In genomic region chr6:107746461-107747030, GRCh38 we compare ENCODE assay signal across 34 cellular contexts.
"Had no signal": no experiment of that assay in that cellular context is flagged by ENCODE, and none has a peak within 500 bp of the region (broad histone marks: within the 10 kb centered on the region; RNA-seq: fewer than 3 reads in every experiment).

No MANE protein-coding gene starts in this region.

- H3K9me3 ChIP-seq: ascending aorta, breast epithelium, esophagus squamous epithelium, gastroesophageal sphincter, heart right ventricle had no signal

- H3K36me3 ChIP-seq: ascending aorta, breast epithelium, cardiac muscle cell, esophagus squamous epithelium, gastroesophageal sphincter, heart right ventricle, WERI-Rb-1 had no signal

- H3K4me1 ChIP-seq: ascending aorta, breast epithelium, esophagus squamous epithelium, gastroesophageal sphincter, heart right ventricle had no signal

- H3K27me3 Mint-ChIP-seq: activated B cell treated with CpG ODN at 0.5 μM for 24 hours; activated CD8-positive, alpha-beta T cell treated with anti-CD3 and anti-CD28 coated beads for 36 hours; activated naive CD8-positive, alpha-beta T cell treated with anti-CD3 and anti-CD28 coated beads, Interleukin-2, amount 10 ng/mL, durations not matched to agents 7 days and 5 days; activated T-helper 17 cell treated with anti-CD3 and anti-CD28 coated beads, Interleukin-2, amount 50 U/mL, for 72 hours; dendritic cell treated with granulocyte-macrophage colony-stimulating factor and Interleukin-4, amounts not matched to agents 40 ng/mL and 50 ng/mL, for 4 days; effector memory CD8-positive, alpha-beta T cell; T-helper 17 cell had no signal

- ATAC-seq: activated CD4-positive, CD25-positive, alpha-beta regulatory T cell treated with anti-CD3 and anti-CD28 coated beads, Interleukin-2, amount 50 U/mL, for 24 hours; activated CD8-positive, alpha-beta T cell treated with anti-CD3 and anti-CD28 coated beads for 36 hours; activated naive CD4-positive, alpha-beta T cell treated with anti-CD3 and anti-CD28 coated beads, Interleukin-2, amount 50 U/mL, for 72 hours; activated T-cell treated with anti-CD3 and anti-CD28 coated beads, Interleukin-2, amount 50 U/mL, for 4 hours; activated T-helper 17 cell treated with anti-CD3 and anti-CD28 coated beads, Interleukin-2, amount 50 U/mL, for 72 hours; effector memory CD8-positive, alpha-beta T cell; gastroesophageal sphincter; heart right ventricle; T-helper 17 cell had no signal

- DNase-seq: activated B cell treated with CpG ODN at 0.5 μM for 24 hours; activated CD4-positive, alpha-beta T cell treated with anti-CD3 and anti-CD28 coated beads for 48 hours; activated CD4-positive, alpha-beta T cell treated with anti-CD3 and anti-CD28 coated beads, Interleukin-2, amount 50 U/mL, for 1 hour; activated CD4-positive, alpha-beta T cell treated with anti-CD3 and anti-CD28 coated beads, Interleukin-2, amount 50 U/mL, for 48 hours; activated CD8-positive, alpha-beta memory T cell treated with anti-CD3 and anti-CD28 coated beads for 24 hours; activated CD8-positive, alpha-beta T cell treated with anti-CD3 and anti-CD28 coated beads for 36 hours; activated effector memory CD4-positive, alpha-beta T cell treated with Interleukin-2 at 50 U/mL for 16 hours; activated gamma-delta T cell treated with Interleukin-2 at 50 U/mL for 16 hours; activated naive CD4-positive, alpha-beta T cell treated with Interleukin-2 at 50 U/mL for 16 hours; activated naive CD8-positive, alpha-beta T cell treated with anti-CD3 and anti-CD28 coated beads, Interleukin-2, amount 10 ng/mL, durations not matched to agents 7 days and 5 days; activated T-cell treated with anti-CD3 and anti-CD28 coated beads, Interleukin-2, amount 50 U/mL, for 4 hours; central memory CD4-positive, alpha-beta T cell; cerebellar nuclear complex; dorsolateral prefrontal cortex; effector memory CD8-positive, alpha-beta T cell; erythroblast; esophagus squamous epithelium; foreskin melanocyte; heart right ventricle; T-helper 1 cell; T-helper 17 cell; T1000; WERI-Rb-1 had no signal

- H3K36me3 Mint-ChIP-seq: brain had no signal

- H3K27ac ChIP-seq: ascending aorta, breast epithelium, cardiac muscle cell, coronary artery, dorsolateral prefrontal cortex, esophagus squamous epithelium, gastroesophageal sphincter, heart right ventricle, WERI-Rb-1 had no signal

- H3K4me3 ChIP-seq: ascending aorta, breast epithelium, cardiac muscle cell, coronary artery, dorsolateral prefrontal cortex, esophagus squamous epithelium, gastroesophageal sphincter, heart right ventricle had no signal

- H3K4me1 Mint-ChIP-seq: brain had no signal

- H3K27ac Mint-ChIP-seq: activated B cell treated with CpG ODN at 0.5 μM for 24 hours; activated CD8-positive, alpha-beta T cell treated with anti-CD3 and anti-CD28 coated beads for 36 hours; activated naive CD8-positive, alpha-beta T cell treated with anti-CD3 and anti-CD28 coated beads, Interleukin-2, amount 10 ng/mL, durations not matched to agents 7 days and 5 days; activated T-helper 17 cell treated with anti-CD3 and anti-CD28 coated beads, Interleukin-2, amount 50 U/mL, for 72 hours; brain; dendritic cell treated with granulocyte-macrophage colony-stimulating factor and Interleukin-4, amounts not matched to agents 40 ng/mL and 50 ng/mL, for 4 days; T-helper 17 cell; T-helper 2 cell treated with Interferon-gamma antibody and Interleukin-4, amounts not matched to agents 5 μg/mL and 100 μg/mL, for 36 hours had no signal

- H3K27me3 ChIP-seq: ascending aorta, breast epithelium, cardiac muscle cell, gastroesophageal sphincter had no signal

- H3K4me3 Mint-ChIP-seq: activated B cell treated with CpG ODN at 0.5 μM for 24 hours; activated CD8-positive, alpha-beta T cell treated with anti-CD3 and anti-CD28 coated beads for 36 hours; activated naive CD8-positive, alpha-beta T cell treated with anti-CD3 and anti-CD28 coated beads, Interleukin-2, amount 10 ng/mL, durations not matched to agents 7 days and 5 days; activated T-cell treated with anti-CD3 and anti-CD28 coated beads, Interleukin-2, amount 50 U/mL, for 4 hours; activated T-helper 17 cell treated with anti-CD3 and anti-CD28 coated beads, Interleukin-2, amount 50 U/mL, for 72 hours; brain; dendritic cell treated with granulocyte-macrophage colony-stimulating factor and Interleukin-4, amounts not matched to agents 40 ng/mL and 50 ng/mL, for 4 days; effector memory CD8-positive, alpha-beta T cell; T-helper 17 cell; T-helper 2 cell treated with Interferon-gamma antibody and Interleukin-4, amounts not matched to agents 5 μg/mL and 100 μg/mL, for 36 hours had no signal

- H3K9me3 Mint-ChIP-seq: activated B cell treated with CpG ODN at 0.5 μM for 24 hours; activated CD8-positive, alpha-beta T cell treated with anti-CD3 and anti-CD28 coated beads for 36 hours; activated naive CD4-positive, alpha-beta T cell treated with anti-CD3 and anti-CD28 coated beads, Interleukin-2, amount 50 U/mL, for 72 hours; activated naive CD8-positive, alpha-beta T cell treated with anti-CD3 and anti-CD28 coated beads, Interleukin-2, amount 10 ng/mL, durations not matched to agents 7 days and 5 days; activated T-cell treated with anti-CD3 and anti-CD28 coated beads, Interleukin-2, amount 50 U/mL, for 4 hours; activated T-helper 17 cell treated with anti-CD3 and anti-CD28 coated beads, Interleukin-2, amount 50 U/mL, for 72 hours; dendritic cell treated with granulocyte-macrophage colony-stimulating factor and Interleukin-4, amounts not matched to agents 40 ng/mL and 50 ng/mL, for 4 days; effector memory CD8-positive, alpha-beta T cell; T-helper 2 cell treated with Interferon-gamma antibody and Interleukin-4, amounts not matched to agents 5 μg/mL and 100 μg/mL, for 36 hours had no signal
